In genomic region chr5:56511442-56511841, GRCh38 we compare ENCODE assay signal across 7 cellular contexts.
"Had no signal": no experiment of that assay in that cellular context is flagged by ENCODE, and none has a peak within 500 bp of the region (broad histone marks: within the 10 kb centered on the region; RNA-seq: fewer than 3 reads in every experiment).

No MANE protein-coding gene starts in this region.

- DNase-seq: GM23248, GOT3, H7, HFFc6 had no signal

- H3K4me3 ChIP-seq: GM23248, HAP-1 had no signal

- H2AFZ ChIP-seq: GM23248 had no signal

- H3K27ac ChIP-seq: GM23248, HL-60 had no signal

- H3K9ac ChIP-seq: GM23248 had no signal

- H3K9me3 ChIP-seq: HAP-1 had no signal

- H3K36me3 ChIP-seq: HAP-1 had no signal

- ATAC-seq: HCT116 had no signal
